ENCODE assay signal across 1 cellular context in genomic region chr2:98761267-98761781, GRCh38.
A peak's percentile ranks its signal among the peaks of the same experiment; 100 is the strongest.
TF ChIP-seq lines count a peak whose summit lies in the region.

No MANE protein-coding gene starts in this region.

TF ChIP-seq in HepG2, 621 proteins besides CTCF, POLR2A, EP300 and RAD21 (continued from another document):
- TF ChIP-seq AFF4 (CRISPR knock-in tag; IDR thresholded peaks at IDR 0.05) (no peak), FOXA3 (CRISPR knock-in tag; IDR thresholded peaks at IDR 0.05) (0 out of 2 replicates have a peak, but pooled peaks have one; percentile 17)
